In the genomic region with DNA sequence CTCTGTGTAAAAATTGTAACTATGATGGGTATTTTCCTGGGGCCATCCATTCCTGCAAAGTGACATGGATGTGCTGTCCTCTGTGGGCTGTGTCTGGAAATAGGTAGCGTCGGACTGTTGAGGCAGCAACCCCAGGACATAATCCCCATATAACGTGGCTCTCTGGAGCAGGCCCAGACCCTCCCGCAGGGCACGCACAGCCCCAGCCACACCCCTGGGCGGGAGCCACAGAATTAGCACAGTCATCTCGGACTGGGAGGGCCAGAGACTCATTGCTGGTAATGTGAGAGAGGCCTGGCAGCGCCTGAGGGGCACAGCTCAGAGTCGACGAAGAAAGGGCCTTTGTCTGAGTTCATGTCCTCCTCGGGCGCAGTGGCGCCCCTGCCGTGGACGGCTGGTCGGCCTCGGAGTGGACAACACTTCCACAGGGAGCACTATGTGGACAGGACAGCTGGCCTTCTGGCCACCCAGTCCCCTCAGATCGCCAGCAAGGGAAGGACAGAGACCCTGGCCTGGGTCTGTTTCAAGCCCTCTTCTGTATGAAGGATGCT, we compare ENCODE assay signal across 1 cellular context.
TF ChIP-seq lines count a peak whose summit lies in the region.

No MANE protein-coding gene starts in this region.

TF ChIP-seq in WTC11, 78 proteins besides CTCF, POLR2A, EP300 and RAD21 (continued from another document):
- TF ChIP-seq, protein P1, sequence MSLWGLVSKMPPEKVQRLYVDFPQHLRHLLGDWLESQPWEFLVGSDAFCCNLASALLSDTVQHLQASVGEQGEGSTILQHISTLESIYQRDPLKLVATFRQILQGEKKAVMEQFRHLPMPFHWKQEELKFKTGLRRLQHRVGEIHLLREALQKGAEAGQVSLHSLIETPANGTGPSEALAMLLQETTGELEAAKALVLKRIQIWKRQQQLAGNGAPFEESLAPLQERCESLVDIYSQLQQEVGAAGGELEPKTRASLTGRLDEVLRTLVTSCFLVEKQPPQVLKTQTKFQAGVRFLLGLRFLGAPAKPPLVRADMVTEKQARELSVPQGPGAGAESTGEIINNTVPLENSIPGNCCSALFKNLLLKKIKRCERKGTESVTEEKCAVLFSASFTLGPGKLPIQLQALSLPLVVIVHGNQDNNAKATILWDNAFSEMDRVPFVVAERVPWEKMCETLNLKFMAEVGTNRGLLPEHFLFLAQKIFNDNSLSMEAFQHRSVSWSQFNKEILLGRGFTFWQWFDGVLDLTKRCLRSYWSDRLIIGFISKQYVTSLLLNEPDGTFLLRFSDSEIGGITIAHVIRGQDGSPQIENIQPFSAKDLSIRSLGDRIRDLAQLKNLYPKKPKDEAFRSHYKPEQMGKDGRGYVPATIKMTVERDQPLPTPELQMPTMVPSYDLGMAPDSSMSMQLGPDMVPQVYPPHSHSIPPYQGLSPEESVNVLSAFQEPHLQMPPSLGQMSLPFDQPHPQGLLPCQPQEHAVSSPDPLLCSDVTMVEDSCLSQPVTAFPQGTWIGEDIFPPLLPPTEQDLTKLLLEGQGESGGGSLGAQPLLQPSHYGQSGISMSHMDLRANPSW (CRISPR knock-in tag; conservative IDR thresholded peaks at IDR 0.05; ENCODE audit: low read depth): no peak
- TF ChIP-seq GABPB1 (CRISPR knock-in tag; IDR thresholded peaks at IDR 0.05) (no peak), ZMAT4 (CRISPR knock-in tag; IDR thresholded peaks at IDR 0.05) (no peak)
- TF ChIP-seq, protein P2, sequence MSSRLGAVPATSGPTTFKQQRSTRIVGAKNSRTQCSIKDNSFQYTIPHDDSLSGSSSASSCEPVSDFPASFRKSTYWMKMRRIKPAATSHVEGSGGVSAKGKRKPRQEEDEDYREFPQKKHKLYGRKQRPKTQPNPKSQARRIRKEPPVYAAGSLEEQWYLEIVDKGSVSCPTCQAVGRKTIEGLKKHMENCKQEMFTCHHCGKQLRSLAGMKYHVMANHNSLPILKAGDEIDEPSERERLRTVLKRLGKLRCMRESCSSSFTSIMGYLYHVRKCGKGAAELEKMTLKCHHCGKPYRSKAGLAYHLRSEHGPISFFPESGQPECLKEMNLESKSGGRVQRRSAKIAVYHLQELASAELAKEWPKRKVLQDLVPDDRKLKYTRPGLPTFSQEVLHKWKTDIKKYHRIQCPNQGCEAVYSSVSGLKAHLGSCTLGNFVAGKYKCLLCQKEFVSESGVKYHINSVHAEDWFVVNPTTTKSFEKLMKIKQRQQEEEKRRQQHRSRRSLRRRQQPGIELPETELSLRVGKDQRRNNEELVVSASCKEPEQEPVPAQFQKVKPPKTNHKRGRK (CRISPR knock-in tag; IDR thresholded peaks at IDR 0.05; ENCODE audit: borderline replicate concordance): no peak
